ENCODE assay signal across 16 cellular contexts in genomic region chr5:175688352-175689146, GRCh38. TPM values are rescaled to one million over a fixed set of nuclear protein-coding genes. Genes with fewer than 3 reads are reported as not detected.
DNase-seq lines count a peak whose midpoint lies in the region; ATAC-seq and TF ChIP-seq lines count a peak whose summit lies in the region.
"Had no signal": no experiment of that assay in that cellular context is flagged by ENCODE, and none has a peak within 500 bp of the region (broad histone marks: within the 10 kb centered on the region; RNA-seq: fewer than 3 reads in every experiment).

No MANE protein-coding gene starts in this region.

- peaks cover 9% of the 10 kb centered on the region for H3K36me3 ChIP-seq in CD4-positive, alpha-beta memory T cell (ENCODE audit: insufficient read depth, low read length)
- H3K36me3 ChIP-seq in RWPE2 (ENCODE audit: low read depth) (no peaks in the 10 kb centered on the region), endodermal cell (ENCODE audit: control insufficient read depth, insufficient read depth, low read length) (no peaks in the 10 kb centered on the region), skeletal muscle tissue (ENCODE audit: control insufficient read depth in 3 of 3, insufficient read depth in 3 of 3, low read length in 3 of 3) (peaks cover 0 to 4% (median under 1%) of the 10 kb centered on the region in 3 donors)
- H3K36me3 ChIP-seq: ovary had no signal

- DNase-seq in CD4-positive, alpha-beta memory T cell, result no peak
- peak; percentile 57 for DNase-seq in RWPE2 (ENCODE audit: low spot score)
- DNase-seq in endodermal cell, result peak; percentile 82
- DNase-seq in stimulated activated naive B cell treated with anti-CD40 and anti-IgM and Interleukin-4, amounts not matched to agents 10 μg/mL and 1 μg/mL and 100 μg/mL, for 72 hours, result no peak
- no peak for DNase-seq in T-helper 9 cell
- no peak for DNase-seq in NCI-H1436 treated with DMSO at 0.1 percent for 48 hours (lab: John Stamatoyannopoulos, UW)
- DNase-seq: activated CD8-positive, alpha-beta memory T cell treated with anti-CD3 and anti-CD28 coated beads for 24 hours; activated effector memory CD4-positive, alpha-beta T cell treated with anti-CD3 and anti-CD28 coated beads, Interleukin-2, amount 50 U/mL, for 16 hours; DND-41; mucosa of descending colon; ovary had no signal

- H3K9me3 ChIP-seq in CD4-positive, alpha-beta memory T cell (ENCODE audit: control insufficient read depth in 1 of 2, low read length in 2 of 2), result no peaks in the 10 kb centered on the region
- H3K9me3 ChIP-seq in RWPE2 (ENCODE audit: severe bottlenecking), result no peaks in the 10 kb centered on the region
- H3K9me3 ChIP-seq in endodermal cell (ENCODE audit: control insufficient read depth, low read length), result peaks cover 6% of the 10 kb centered on the region
- H3K9me3 ChIP-seq in skeletal muscle tissue (ENCODE audit: control insufficient read depth in 3 of 3, low read length in 3 of 3), result no peaks in the 10 kb centered on the region
- H3K9me3 ChIP-seq: mucosa of descending colon, ovary had no signal

- no peak overlapping the region for H3K4me3 Mint-ChIP-seq in CD4-positive, alpha-beta memory T cell
- H3K4me3 Mint-ChIP-seq in endodermal cell, result no peak overlapping the region
- H3K4me3 Mint-ChIP-seq in stimulated activated naive B cell treated with anti-CD40 and anti-IgM and Interleukin-4, amounts not matched to agents 10 μg/mL and 1 μg/mL and 100 μg/mL, for 72 hours, result no peak overlapping the region
- H3K4me3 Mint-ChIP-seq: stimulated activated naive CD8-positive, alpha-beta T cell treated with anti-CD3 and anti-CD28 coated beads, Interleukin-15, Interleukin-2, amounts not matched to agents 100 ng/mL and 50 ng/mL, for 24 hours had no signal

- CTCF ChIA-PET in CD4-positive, alpha-beta memory T cell (lab: Charles Lee; ENCODE audit: partially characterized antibody), result interaction anchor here (1.0 to 5.7 kb wide), 4 partner anchors 8 to 153 kb away, joined by 3 to 40 read pairs (median 5); no protein-coding TSS in a partner anchor

- no peak overlapping the region for H3K4me3 ChIP-seq in CD4-positive, alpha-beta memory T cell (ENCODE audit: low read length in 2 of 2)
- H3K4me3 ChIP-seq in RWPE2 (ENCODE audit: severe bottlenecking) (no peak overlapping the region), endodermal cell (ENCODE audit: low read length) (no peak overlapping the region), skeletal muscle tissue (ENCODE audit: low read length in 3 of 3) (no peak overlapping the region)
- H3K4me3 ChIP-seq: mucosa of descending colon, ovary, SK-N-MC had no signal

- H3K27me3 ChIP-seq in CD4-positive, alpha-beta memory T cell (ENCODE audit: insufficient read depth, low read length), result no peaks in the 10 kb centered on the region
- H3K27me3 ChIP-seq in RWPE2 (ENCODE audit: insufficient read depth, poor library complexity, severe bottlenecking) (peaks cover 43% of the 10 kb centered on the region), endodermal cell (ENCODE audit: control insufficient read depth, insufficient read depth, low read length, poor library complexity, severe bottlenecking) (no peaks in the 10 kb centered on the region), skeletal muscle tissue (ENCODE audit: control insufficient read depth in 3 of 3, insufficient read depth in 3 of 3, low read length in 3 of 3) (peaks cover 0 to 12% (median 3%) of the 10 kb centered on the region in 3 donors)
- H3K27me3 ChIP-seq: ovary had no signal

- H3K9me3 Mint-ChIP-seq in CD4-positive, alpha-beta memory T cell, result no peaks in the 10 kb centered on the region
- peaks cover 7% of the 10 kb centered on the region for H3K9me3 Mint-ChIP-seq in endodermal cell
- no peaks in the 10 kb centered on the region for H3K9me3 Mint-ChIP-seq in stimulated activated naive B cell treated with anti-CD40 and anti-IgM and Interleukin-4, amounts not matched to agents 10 μg/mL and 1 μg/mL and 100 μg/mL, for 72 hours
- H3K9me3 Mint-ChIP-seq: stimulated activated naive CD8-positive, alpha-beta T cell treated with anti-CD3 and anti-CD28 coated beads, Interleukin-15, Interleukin-2, amounts not matched to agents 100 ng/mL and 50 ng/mL, for 24 hours had no signal

- ATAC-seq in RWPE2 (ENCODE audit: low read depth), result no peak
- ATAC-seq in stimulated activated naive B cell treated with anti-CD40 and anti-IgM and Interleukin-4, amounts not matched to agents 10 μg/mL and 1 μg/mL and 100 μg/mL, for 72 hours (replicated peaks), result no peak

- 64 to 74% methylated on average over 8 to 12 of the region's 12 CpGs for WGBS in endodermal cell (ENCODE audit: insufficient coverage in 1 of 2, insufficient read length in 1 of 2), 2 experiments

- H3K9ac ChIP-seq in endodermal cell (ENCODE audit: extremely low read depth, low read length, poor library complexity, severe bottlenecking) (no peak overlapping the region), skeletal muscle tissue (ENCODE audit: low read depth in 1 of 3, low read length in 3 of 3) (no peak overlapping the region)

- no peaks in the 10 kb centered on the region for H3K4me1 ChIP-seq in CD4-positive, alpha-beta memory T cell (ENCODE audit: insufficient read depth, low read length)
- H3K4me1 ChIP-seq in RWPE2 (ENCODE audit: insufficient read depth, poor library complexity, severe bottlenecking), result no peaks in the 10 kb centered on the region
- peaks cover 12% of the 10 kb centered on the region for H3K4me1 ChIP-seq in endodermal cell (ENCODE audit: control insufficient read depth, insufficient read depth, low read length)
- H3K4me1 ChIP-seq in skeletal muscle tissue (ENCODE audit: control insufficient read depth in 3 of 3, insufficient read depth in 3 of 3, low read length in 3 of 3), result peaks cover 2 to 46% (median 14%) of the 10 kb centered on the region in 3 donors

- peaks cover 23 to 41% of the 10 kb centered on the region in 2 donors for H3K36me3 Mint-ChIP-seq in CD4-positive, alpha-beta memory T cell
- H3K36me3 Mint-ChIP-seq in endodermal cell (ENCODE audit: low read depth), result peaks cover 6% of the 10 kb centered on the region
- H3K36me3 Mint-ChIP-seq in stimulated activated naive B cell treated with anti-CD40 and anti-IgM and Interleukin-4, amounts not matched to agents 10 μg/mL and 1 μg/mL and 100 μg/mL, for 72 hours, result no peaks in the 10 kb centered on the region

- peak overlapping the region in 4 of 7 donors; percentile 3 to 74 (median 13) for H3K27ac Mint-ChIP-seq in CD4-positive, alpha-beta memory T cell
- peak overlapping the region; percentile 90 for H3K27ac Mint-ChIP-seq in endodermal cell
- H3K27ac Mint-ChIP-seq in stimulated activated naive B cell treated with anti-CD40 and anti-IgM and Interleukin-4, amounts not matched to agents 10 μg/mL and 1 μg/mL and 100 μg/mL, for 72 hours, result no peak overlapping the region
- H3K27ac Mint-ChIP-seq: stimulated activated naive CD8-positive, alpha-beta T cell treated with anti-CD3 and anti-CD28 coated beads, Interleukin-15, Interleukin-2, amounts not matched to agents 100 ng/mL and 50 ng/mL, for 24 hours had no signal

- no peak for TF ChIP-seq CTCF in RWPE2 (IDR thresholded peaks at IDR 0.05; ENCODE audit: poor library complexity, severe bottlenecking)
- peak; percentile 47 for TF ChIP-seq CTCF in endodermal cell (conservative IDR thresholded peaks at IDR 0.05)

- POLR2A ChIA-PET in CD4-positive, alpha-beta memory T cell (lab: Charles Lee; ENCODE audit: partially characterized antibody), result no interaction called here

- H3K27me3 Mint-ChIP-seq in CD4-positive, alpha-beta memory T cell, result no peaks in the 10 kb centered on the region
- H3K27me3 Mint-ChIP-seq in endodermal cell (ENCODE audit: insufficient read depth), result no peaks in the 10 kb centered on the region
- peaks cover 11 to 14% of the 10 kb centered on the region in 2 donors for H3K27me3 Mint-ChIP-seq in stimulated activated naive B cell treated with anti-CD40 and anti-IgM and Interleukin-4, amounts not matched to agents 10 μg/mL and 1 μg/mL and 100 μg/mL, for 72 hours
- H3K27me3 Mint-ChIP-seq: stimulated activated naive CD8-positive, alpha-beta T cell treated with anti-CD3 and anti-CD28 coated beads, Interleukin-15, Interleukin-2, amounts not matched to agents 100 ng/mL and 50 ng/mL, for 24 hours had no signal

- H3K27ac ChIP-seq in CD4-positive, alpha-beta memory T cell (ENCODE audit: low read depth, low read length), result no peak overlapping the region
- H3K27ac ChIP-seq in RWPE2 (ENCODE audit: poor library complexity, severe bottlenecking) (no peak overlapping the region), endodermal cell (ENCODE audit: low read depth, low read length) (no peak overlapping the region), skeletal muscle tissue (ENCODE audit: low read depth, low read length) (peak overlapping the region; percentile 36)
- H3K27ac ChIP-seq: ovary, SK-N-MC had no signal

- intact Hi-C loops in CD4-positive, alpha-beta memory T cell (cut with micrococcal nuclease), result no loop called here

- H3K4me1 Mint-ChIP-seq in CD4-positive, alpha-beta memory T cell, result peaks cover 7 to 24% (median 10%) of the 10 kb centered on the region in 4 donors
- peaks cover 33% of the 10 kb centered on the region for H3K4me1 Mint-ChIP-seq in endodermal cell
- H3K4me1 Mint-ChIP-seq in stimulated activated naive B cell treated with anti-CD40 and anti-IgM and Interleukin-4, amounts not matched to agents 10 μg/mL and 1 μg/mL and 100 μg/mL, for 72 hours, result peaks cover 5 to 12% of the 10 kb centered on the region in 2 donors

RNA-seq across cellular contexts. Expression of gene HRH2, which starts 30.7 kb away (rescaled TPM):
- 1 to 10 TPM; 4.0 to 4.2 TPM for total RNA-seq in CD4-positive, alpha-beta memory T cell
- 1 to 10 TPM in 1 of 2 donors, under 1 TPM in 1; 0.63 to 5.2 TPM for polyA plus RNA-seq in CD4-positive, alpha-beta memory T cell
- total RNA-seq in endodermal cell, result 1 to 10 TPM; 2.1 to 3.3 TPM
- 1.3 TPM for polyA plus RNA-seq in endodermal cell (2013, experiment 1 of 2)
- polyA plus RNA-seq in endodermal cell (2013, experiment 2 of 2), result 1.1 TPM
- 1.0 TPM for total RNA-seq in skeletal muscle tissue
- total RNA-seq: dermis microvascular lymphatic vessel endothelial cell, NCI-H460 had no signal

Comparison
In these comparisons a context has a peak if more than half of its experiments do, and no peak if none do; other contexts are left out.
1. DNase-seq: peak in RWPE2 (single experiment) and endodermal cell (single experiment); none in CD4-positive, alpha-beta memory T cell (0 of 5), stimulated activated naive B cell treated with anti-CD40 and anti-IgM and Interleukin-4, amounts not matched to agents 10 μg/mL and 1 μg/mL and 100 μg/mL, for 72 hours (single experiment), T-helper 9 cell (single experiment) and NCI-H1436 treated with DMSO at 0.1 percent for 48 hours (single experiment).